Comparison of ENCODE assay signal across 21 cellular contexts in the genomic region with DNA sequence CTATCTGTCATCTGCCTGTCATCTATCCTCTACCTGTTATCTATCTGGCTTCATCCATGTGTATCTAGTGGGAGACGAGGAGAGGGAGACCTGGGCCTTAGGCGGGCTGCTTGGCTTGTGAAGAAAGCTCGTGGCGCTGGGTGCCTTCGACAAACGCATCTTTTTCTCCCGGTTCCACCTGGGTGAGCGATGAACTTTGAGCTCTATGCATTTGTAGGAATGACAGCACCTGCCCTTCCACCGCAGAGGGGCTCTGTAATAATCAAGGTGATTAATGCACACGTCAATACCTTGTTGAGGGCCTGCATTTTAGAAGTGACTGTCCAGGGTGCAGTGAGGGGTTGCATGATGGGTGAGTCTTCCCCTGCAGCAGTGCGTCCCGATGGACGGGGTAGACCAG. TPM values are rescaled to one million over a fixed set of nuclear protein-coding genes. Genes with fewer than 3 reads are reported as not detected.
"Had no signal": no experiment of that assay in that cellular context is flagged by ENCODE, and none has a peak within 500 bp of the region (broad histone marks: within the 10 kb centered on the region; RNA-seq: fewer than 3 reads in every experiment).

No MANE protein-coding gene starts in this region.

- H3K36me3 ChIP-seq: heart left ventricle, neutrophil, thoracic aorta, transverse colon had no signal

- H3K27ac ChIP-seq: dorsolateral prefrontal cortex, heart left ventricle, neutrophil, thoracic aorta, transverse colon had no signal

- H3K9me3 ChIP-seq: heart left ventricle, neutrophil, thoracic aorta, transverse colon had no signal

- ATAC-seq: esophagus mucosa; heart left ventricle; naive thymus-derived CD4-positive, alpha-beta T cell; right cardiac atrium; stimulated activated memory B cell treated with anti-CD40 and anti-IgM and Interleukin-4, amounts not matched to agents 10 μg/mL and 1 μg/mL and 100 μg/mL, for 72 hours had no signal

- H3K4me3 ChIP-seq: dorsolateral prefrontal cortex, heart left ventricle, thoracic aorta, transverse colon had no signal

- DNase-seq: cortex of kidney; dorsolateral prefrontal cortex; effector memory CD4-positive, alpha-beta T cell; heart left ventricle; hippocampal formation; mesendoderm; naive thymus-derived CD4-positive, alpha-beta T cell; nephron progenitor cell; right cardiac atrium; small intestine; stimulated activated CD4-positive, alpha-beta T cell treated with anti-CD3 and anti-CD28 coated beads, Interleukin-4, amount 100 ng/mL, for 24 hours; transverse colon had no signal

RNA-seq across cellular contexts. Expression of a gene that starts 2.6 kb away (rescaled TPM):
- total RNA-seq: fibroblast of lung, glomerular endothelial cell, lung microvascular endothelial cell, osteoblast had no signal
- polyA plus RNA-seq: fibroblast of lung; keratinocyte; naive thymus-derived CD4-positive, alpha-beta T cell had no signal
